27 cellular contexts compared by ENCODE assay signal in genomic region chr3:51946796-51947195, GRCh38. TPM values are rescaled to one million over a fixed set of nuclear protein-coding genes. Genes with fewer than 3 reads are reported as not detected.
"Had no signal": no experiment of that assay in that cellular context is flagged by ENCODE, and none has a peak within 500 bp of the region (broad histone marks: within the 10 kb centered on the region; RNA-seq: fewer than 3 reads in every experiment).

No MANE protein-coding gene starts in this region.

- H3K9me3 ChIP-seq: adrenal gland, ascending aorta, esophagus squamous epithelium, gastrocnemius medialis, left lung, tibial artery had no signal

- DNase-seq: activated B cell treated with CpG ODN at 0.5 μM for 24 hours; activated CD4-positive, alpha-beta T cell treated with anti-CD3 and anti-CD28 coated beads for 36 hours; activated CD4-positive, alpha-beta T cell treated with anti-CD3 and anti-CD28 coated beads, Interleukin-2, amount 50 U/mL, for 4 hours; activated CD8-positive, alpha-beta memory T cell treated with anti-CD3 and anti-CD28 coated beads for 24 hours; activated effector memory CD4-positive, alpha-beta T cell treated with anti-CD3 and anti-CD28 coated beads, Interleukin-2, amount 50 U/mL, for 16 hours; activated naive CD4-positive, alpha-beta T cell treated with anti-CD3 and anti-CD28 coated beads, Interleukin-2, amount 50 U/mL, for 16 hours; activated T-cell treated with anti-CD3 and anti-CD28 coated beads, Interleukin-2, amount 50 U/mL, for 48 hours; esophagus squamous epithelium; gastrocnemius medialis; stimulated activated CD4-positive, alpha-beta T cell treated with anti-CD3 and anti-CD28 coated beads, Interleukin-2, amount 100 ng/mL, for 48 hours; stimulated activated CD8-positive, alpha-beta memory T cell treated with anti-CD3 and anti-CD28 coated beads, Interleukin-4, amount 100 ng/mL, for 48 hours; SW 1271; T-helper 17 cell had no signal

- H3K4me3 ChIP-seq: adrenal gland, ascending aorta, coronary artery, esophagus squamous epithelium, gastrocnemius medialis, left lung, smooth muscle cell, tibial artery had no signal

- H3K9me3 Mint-ChIP-seq: activated B cell treated with CpG ODN at 0.5 μM for 24 hours; mesothelial cell of epicardium; naive thymus-derived CD8-positive, alpha-beta T cell; stimulated activated naive CD8-positive, alpha-beta T cell treated with anti-CD3 and anti-CD28 coated beads, Interleukin-15, Interleukin-2, amounts not matched to agents 100 ng/mL and 50 ng/mL, for 24 hours had no signal

- H3K36me3 Mint-ChIP-seq: mesothelial cell of epicardium; naive thymus-derived CD8-positive, alpha-beta T cell had no signal

- H3K27me3 Mint-ChIP-seq: activated B cell treated with CpG ODN at 0.5 μM for 24 hours; activated CD4-positive, alpha-beta T cell treated with anti-CD3 and anti-CD28 coated beads for 36 hours; stimulated activated naive CD8-positive, alpha-beta T cell treated with anti-CD3 and anti-CD28 coated beads, Interleukin-15, Interleukin-2, amounts not matched to agents 100 ng/mL and 50 ng/mL, for 24 hours; T-helper 17 cell had no signal

- H3K27ac ChIP-seq: adrenal gland, ascending aorta, coronary artery, esophagus squamous epithelium, gastrocnemius medialis, left lung, parathyroid adenoma, tibial artery had no signal

- ATAC-seq: activated CD4-positive, alpha-beta T cell treated with anti-CD3 and anti-CD28 coated beads for 36 hours; gastrocnemius medialis; left lung; naive thymus-derived CD8-positive, alpha-beta T cell; sciatic nerve; T-helper 17 cell had no signal

- H3K27me3 ChIP-seq: adrenal gland, ascending aorta, esophagus squamous epithelium, gastrocnemius medialis, left lung, tibial artery had no signal

- H3K4me3 Mint-ChIP-seq: activated B cell treated with CpG ODN at 0.5 μM for 24 hours; activated CD4-positive, alpha-beta T cell treated with anti-CD3 and anti-CD28 coated beads for 36 hours; mesothelial cell of epicardium; naive thymus-derived CD8-positive, alpha-beta T cell; stimulated activated naive CD8-positive, alpha-beta T cell treated with anti-CD3 and anti-CD28 coated beads, Interleukin-15, Interleukin-2, amounts not matched to agents 100 ng/mL and 50 ng/mL, for 24 hours had no signal

- H3K27ac Mint-ChIP-seq: activated B cell treated with CpG ODN at 0.5 μM for 24 hours; activated CD4-positive, alpha-beta T cell treated with anti-CD3 and anti-CD28 coated beads for 36 hours; mesothelial cell of epicardium; stimulated activated naive CD8-positive, alpha-beta T cell treated with anti-CD3 and anti-CD28 coated beads, Interleukin-15, Interleukin-2, amounts not matched to agents 100 ng/mL and 50 ng/mL, for 24 hours; T-helper 17 cell had no signal

RNA-seq across cellular contexts. Expression of gene GPR62, which starts 8.4 kb away (rescaled TPM):
- total RNA-seq: activated B cell treated with CpG ODN at 0.5 μM for 24 hours; activated CD4-positive, alpha-beta T cell treated with anti-CD3 and anti-CD28 coated beads for 36 hours; ascending aorta; kidney epithelial cell; left lung; lung microvascular endothelial cell; naive thymus-derived CD8-positive, alpha-beta T cell; T-helper 17 cell; urinary bladder had no signal
- polyA plus RNA-seq: naive thymus-derived CD8-positive, alpha-beta T cell had no signal
